11 cellular contexts compared by ENCODE assay signal in the genomic region with DNA sequence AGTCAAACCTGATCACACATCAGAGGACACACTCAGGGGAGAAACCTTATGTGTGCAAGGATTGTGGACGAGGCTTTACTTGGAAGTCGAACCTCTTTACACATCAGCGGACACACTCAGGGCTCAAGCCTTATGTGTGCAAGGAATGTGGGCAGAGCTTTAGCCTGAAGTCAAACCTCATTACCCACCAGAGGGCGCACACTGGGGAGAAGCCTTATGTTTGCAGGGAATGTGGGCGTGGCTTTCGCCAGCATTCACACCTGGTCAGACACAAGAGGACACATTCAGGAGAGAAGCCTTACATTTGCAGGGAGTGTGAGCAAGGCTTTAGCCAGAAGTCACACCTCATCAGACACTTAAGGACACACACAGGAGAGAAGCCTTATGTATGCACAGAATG. TPM values are rescaled to one million over a fixed set of nuclear protein-coding genes. Genes with fewer than 3 reads are reported as not detected.
DNase-seq lines count a peak whose midpoint lies in the region; ATAC-seq and TF ChIP-seq lines count a peak whose summit lies in the region.
"Had no signal": no experiment of that assay in that cellular context is flagged by ENCODE, and none has a peak within 500 bp of the region (broad histone marks: within the 10 kb centered on the region; RNA-seq: fewer than 3 reads in every experiment).

No MANE protein-coding gene starts in this region.

- H3K4ac ChIP-seq in trophoblast cell (ENCODE audit: low read depth, low read length) = no peak overlapping the region

- TF ChIP-seq CTCF in LNCaP clone FGC (IDR thresholded peaks at IDR 0.05; ENCODE audit: control insufficient read depth, extremely low read depth, insufficient read depth) = peak; percentile 43

- H3K4me2 ChIP-seq in trophoblast cell (ENCODE audit: low read length) = no peak overlapping the region

- H2AK5ac ChIP-seq in trophoblast cell (ENCODE audit: low read length) = no peak overlapping the region

- no peak overlapping the region for H2BK5ac ChIP-seq in trophoblast cell (ENCODE audit: low read depth, low read length, poor library complexity)

- H4K8ac ChIP-seq in trophoblast cell (ENCODE audit: low read depth, low read length) = no peak overlapping the region

- no peaks in the 10 kb centered on the region for H3K4me1 ChIP-seq in trophoblast cell (ENCODE audit: control insufficient read depth in 1 of 2, insufficient read depth in 2 of 2, low read length in 2 of 2)
- H3K4me1 ChIP-seq: HAP-1, sigmoid colon, vagina had no signal

- H3K27ac ChIP-seq in trophoblast cell (ENCODE audit: low read depth, low read length) = no peak overlapping the region
- H3K27ac ChIP-seq: sigmoid colon, vagina had no signal

- H4K91ac ChIP-seq in trophoblast cell (ENCODE audit: low read depth, low read length) = no peak overlapping the region

- ATAC-seq in HG03442 (IDR thresholded peaks at IDR 0.05; ENCODE audit: unreplicated experiment) = no peak

- H3K27me3 ChIP-seq in trophoblast cell (ENCODE audit: insufficient read depth, low read length) = no peaks in the 10 kb centered on the region
- H3K27me3 ChIP-seq: sigmoid colon, vagina had no signal

- no peak overlapping the region for H2BK12ac ChIP-seq in trophoblast cell (ENCODE audit: low read length)

- H3K9me3 ChIP-seq in trophoblast cell (ENCODE audit: insufficient read depth, low read depth, low read length) = peaks cover 19% of the 10 kb centered on the region

- no peak overlapping the region for H2BK120ac ChIP-seq in trophoblast cell (ENCODE audit: insufficient read depth, low read length, poor library complexity)

- H3K9ac ChIP-seq in trophoblast cell (ENCODE audit: low read length) = no peak overlapping the region

- H3K18ac ChIP-seq in trophoblast cell (ENCODE audit: low read length) = no peak overlapping the region

- H3K23ac ChIP-seq in trophoblast cell (ENCODE audit: low read length) = no peak overlapping the region

- H3K4me3 ChIP-seq in LNCaP clone FGC (ENCODE audit: low read depth, low read length) = no peak overlapping the region
- no peak overlapping the region for H3K4me3 ChIP-seq in trophoblast cell (ENCODE audit: low read depth, low read length)
- H3K4me3 ChIP-seq: HAP-1, sigmoid colon, vagina had no signal

- DNase-seq in SKM-1 treated with dmso at 0.1 percent for 144 hours (lab: John Stamatoyannopoulos, UW; ENCODE audit: unreplicated experiment) = peak; percentile 6
- DNase-seq in SKM-1 (lab: John Stamatoyannopoulos, UW; ENCODE audit: unreplicated experiment) = no peak
- DNase-seq in LNCaP clone FGC (ENCODE audit: low read depth) = no peak
- DNase-seq in dermis blood vessel endothelial cell = peak; percentile 56
- DNase-seq in trophoblast cell = peak; percentile 52
- DNase-seq in NCI-H2107 (lab: John Stamatoyannopoulos, UW) = no peak
- DNase-seq in SHP77 treated with DMSO at 0.1 percent for 48 hours (lab: John Stamatoyannopoulos, UW) = no peak
- DNase-seq: sigmoid colon had no signal

- H4K12ac ChIP-seq in trophoblast cell (ENCODE audit: low read depth, low read length) = no peak overlapping the region

- H3K14ac ChIP-seq in trophoblast cell (ENCODE audit: low read length) = no peak overlapping the region

- WGBS in trophoblast cell (ENCODE audit: extremely low coverage, insufficient coverage, insufficient read length) = no CpG with 5 or more reads among the region's 6 CpGs

- H3K79me2 ChIP-seq in trophoblast cell (ENCODE audit: control insufficient read depth, insufficient read depth, low read length, poor library complexity) = no peaks in the 10 kb centered on the region

- H2AFZ ChIP-seq in trophoblast cell (ENCODE audit: insufficient read depth, low read length, poor library complexity) = no peak overlapping the region

- no peaks in the 10 kb centered on the region for H3K79me1 ChIP-seq in trophoblast cell (ENCODE audit: low read length)

- peaks cover 27 to 32% of the 10 kb centered on the region in 2 experiments for H3K36me3 ChIP-seq in trophoblast cell (ENCODE audit: control insufficient read depth in 1 of 2, insufficient read depth in 2 of 2, low read length in 2 of 2)

RNA-seq across cellular contexts. Expression of gene ZNF527, which starts 8.2 kb away (rescaled TPM):
- total RNA-seq in dermis blood vessel endothelial cell = 5.0 and 6.0 TPM in 2 replicates
- 1.7 TPM in 2 replicates for polyA plus RNA-seq in trophoblast cell (2013)

Comparison
In these comparisons a context has a peak if more than half of its experiments do, and no peak if none do; other contexts are left out.
1. DNase-seq: peak in SKM-1 treated with dmso at 0.1 percent for 144 hours (single experiment), dermis blood vessel endothelial cell (single experiment) and trophoblast cell (2 of 2); none in SKM-1 (single experiment), LNCaP clone FGC (single experiment), NCI-H2107 (single experiment) and SHP77 treated with DMSO at 0.1 percent for 48 hours (single experiment).